ENCODE assay signal across 10 cellular contexts in genomic region chr10:48801026-48801425, GRCh38.
DNase-seq lines count a peak whose midpoint lies in the region; ATAC-seq and TF ChIP-seq lines count a peak whose summit lies in the region.
"Had no signal": no experiment of that assay in that cellular context is flagged by ENCODE, and none has a peak within 500 bp of the region (broad histone marks: within the 10 kb centered on the region; RNA-seq: fewer than 3 reads in every experiment).

No MANE protein-coding gene starts in this region.

- H3K27me3 ChIP-seq in DOHH2 (ENCODE audit: control insufficient read depth, low read length) (no peaks in the 10 kb centered on the region), esophagus muscularis mucosa (no peaks in the 10 kb centered on the region)
- H3K27me3 ChIP-seq: brain microvascular endothelial cell had no signal

- H3K4me2 ChIP-seq in DOHH2 (ENCODE audit: low read length): peak overlapping the region; percentile 53

- H3K4me3 ChIP-seq in DOHH2 (ENCODE audit: low read length): peak overlapping the region; percentile 54
- no peak overlapping the region for H3K4me3 ChIP-seq in esophagus muscularis mucosa

- H4K20me1 ChIP-seq in DOHH2 (ENCODE audit: control insufficient read depth, insufficient read depth, low read depth, low read length): no peaks in the 10 kb centered on the region

- peaks cover 43% of the 10 kb centered on the region for H3F3A ChIP-seq in DOHH2 (ENCODE audit: control insufficient read depth, insufficient read depth)

- H3K79me2 ChIP-seq in DOHH2 (ENCODE audit: control insufficient read depth, low read length): no peaks in the 10 kb centered on the region

- TF ChIP-seq CTCF in DOHH2 (IDR thresholded peaks at IDR 0.05; ENCODE audit: low read depth, low read length, poor library complexity, severe bottlenecking): no peak
- TF ChIP-seq CTCF in esophagus muscularis mucosa (IDR thresholded peaks at IDR 0.05): no peak
- no peak for TF ChIP-seq CTCF in omental fat pad (IDR thresholded peaks at IDR 0.05)

- H3K4me1 ChIP-seq in DOHH2 (ENCODE audit: control insufficient read depth, low read length) (peaks cover 27% of the 10 kb centered on the region), esophagus muscularis mucosa (peaks cover 9 to 25% (median 19%) of the 10 kb centered on the region in 4 donors)

- intact Hi-C loops in esophagus muscularis mucosa (cut with DNase I): no loop called here

- H3K4me1 Mint-ChIP-seq in stimulated activated memory B cell treated with anti-CD40 and anti-IgM and Interleukin-4, amounts not matched to agents 10 μg/mL and 1 μg/mL and 100 μg/mL, for 72 hours: peaks cover 89% of the 10 kb centered on the region

- DNase-seq in MV-4-11 (lab: John Stamatoyannopoulos, UW) (peak; percentile 75), esophagus muscularis mucosa (ENCODE audit: extremely low spot score) (peak; percentile 72), omental fat pad (ENCODE audit: low spot score) (no peak), T-helper 9 cell (no peak)
- DNase-seq: brain microvascular endothelial cell, DMS79, NCI-H2107 had no signal

- H3K27ac ChIP-seq in DOHH2 (ENCODE audit: low read depth, low read length) (peak overlapping the region; percentile 61), esophagus muscularis mucosa (replicated peaks in 1 of 4) (peak overlapping the region; percentile 30 to 63 (median 49))
- H3K27ac ChIP-seq: brain microvascular endothelial cell had no signal

- peaks cover 64% of the 10 kb centered on the region for H3K36me3 ChIP-seq in DOHH2 (ENCODE audit: control insufficient read depth, low read length)
- no peaks in the 10 kb centered on the region for H3K36me3 ChIP-seq in esophagus muscularis mucosa
- H3K36me3 ChIP-seq: brain microvascular endothelial cell had no signal

- peaks cover 6% of the 10 kb centered on the region for H3K9me3 Mint-ChIP-seq in stimulated activated memory B cell treated with anti-CD40 and anti-IgM and Interleukin-4, amounts not matched to agents 10 μg/mL and 1 μg/mL and 100 μg/mL, for 72 hours

- H3K27me3 Mint-ChIP-seq in stimulated activated memory B cell treated with anti-CD40 and anti-IgM and Interleukin-4, amounts not matched to agents 10 μg/mL and 1 μg/mL and 100 μg/mL, for 72 hours: no peaks in the 10 kb centered on the region

- ATAC-seq in omental fat pad (ENCODE audit: low FRiP score) (peak; percentile 67), GM18858 (IDR thresholded peaks at IDR 0.05; ENCODE audit: unreplicated experiment) (no peak)
- no peak for ATAC-seq in stimulated activated memory B cell treated with anti-CD40 and anti-IgM and Interleukin-4, amounts not matched to agents 10 μg/mL and 1 μg/mL and 100 μg/mL, for 72 hours

- H3K9me3 ChIP-seq in DOHH2 (ENCODE audit: control insufficient read depth, insufficient read depth, low read length) (no peaks in the 10 kb centered on the region), esophagus muscularis mucosa (no peaks in the 10 kb centered on the region)

- H3K27ac Mint-ChIP-seq in stimulated activated memory B cell treated with anti-CD40 and anti-IgM and Interleukin-4, amounts not matched to agents 10 μg/mL and 1 μg/mL and 100 μg/mL, for 72 hours: no peak overlapping the region

- peaks cover 72% of the 10 kb centered on the region for H3K36me3 Mint-ChIP-seq in stimulated activated memory B cell treated with anti-CD40 and anti-IgM and Interleukin-4, amounts not matched to agents 10 μg/mL and 1 μg/mL and 100 μg/mL, for 72 hours

- no peak for TF ChIP-seq EP300 in esophagus muscularis mucosa (IDR thresholded peaks at IDR 0.05)

- no peaks in the 10 kb centered on the region for H3K9me2 ChIP-seq in DOHH2 (replicated peaks; ENCODE audit: control insufficient read depth, low read length)

- no peak for TF ChIP-seq POLR2A in esophagus muscularis mucosa (IDR thresholded peaks at IDR 0.05; ENCODE audit: low read depth)

- no peak overlapping the region for H3K4me3 Mint-ChIP-seq in stimulated activated memory B cell treated with anti-CD40 and anti-IgM and Interleukin-4, amounts not matched to agents 10 μg/mL and 1 μg/mL and 100 μg/mL, for 72 hours

Comparison
In these comparisons a context has a peak if more than half of its experiments do, and no peak if none do; other contexts are left out.
1. DNase-seq: peak in MV-4-11 (single experiment) and esophagus muscularis mucosa (single experiment); none in omental fat pad (single experiment) and T-helper 9 cell (single experiment).